31 cellular contexts compared by ENCODE assay signal in the genomic region with DNA sequence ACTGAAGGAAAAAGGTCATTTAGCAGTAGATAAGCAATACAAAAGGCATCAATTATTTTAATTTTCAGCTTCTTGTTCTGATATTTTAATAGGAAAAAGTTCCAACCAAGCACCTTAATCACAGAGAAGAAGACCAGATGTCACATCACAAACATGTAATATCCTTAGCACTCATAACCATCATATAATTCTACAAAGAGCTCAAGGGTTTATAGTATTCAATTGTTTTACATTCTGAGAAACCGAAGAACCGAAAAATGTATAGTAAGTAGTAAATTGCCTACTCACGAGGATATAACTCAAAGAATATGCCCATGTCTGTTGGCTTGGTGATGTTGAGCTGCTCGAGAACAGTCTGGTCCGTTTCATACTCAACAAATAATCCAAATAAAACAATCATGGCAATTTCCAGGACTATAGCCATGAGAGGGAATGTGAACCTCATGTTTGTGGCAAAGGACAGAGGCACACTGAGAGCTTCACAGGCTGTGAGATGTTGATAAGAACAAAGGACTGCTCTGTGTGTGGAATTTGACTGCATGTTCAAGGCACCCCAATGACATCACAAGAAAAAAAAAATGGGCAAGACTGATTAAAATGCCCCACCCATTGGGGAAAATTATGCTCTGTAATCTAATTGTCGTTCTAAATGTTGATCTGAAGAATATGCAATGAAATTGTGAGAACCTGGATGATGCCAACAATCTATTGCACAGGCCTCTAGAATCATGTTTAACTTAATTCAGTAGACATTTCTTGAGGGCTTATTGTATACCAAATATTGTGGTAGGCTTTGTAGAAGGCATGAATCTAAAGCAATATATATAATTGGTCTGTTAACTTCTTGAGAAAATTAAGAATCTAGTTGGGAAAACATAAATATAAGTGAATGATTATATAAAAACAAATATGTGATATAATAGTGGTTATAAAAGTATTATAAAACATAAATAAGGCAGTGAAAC. TPM values are rescaled to one million over a fixed set of nuclear protein-coding genes. Genes with fewer than 3 reads are reported as not detected.
"Had no signal": no experiment of that assay in that cellular context is flagged by ENCODE, and none has a peak within 500 bp of the region (broad histone marks: within the 10 kb centered on the region; RNA-seq: fewer than 3 reads in every experiment).

A gene (minus strand): TSS at position 472 of the 965 bp plus-strand sequence. CDS start 27 bp downstream, at position 445.

- H3K4me3 ChIP-seq: adrenal gland, breast epithelium, MG63 had no signal

- ATAC-seq: activated T-cell treated with anti-CD3 and anti-CD28 coated beads, Interleukin-2, amount 50 U/mL, for 4 hours; activated T-helper 17 cell treated with anti-CD3 and anti-CD28 coated beads, Interleukin-2, amount 50 U/mL, for 72 hours; T-cell had no signal

- H3K27ac ChIP-seq: adrenal gland, breast epithelium had no signal

- H3K27me3 ChIP-seq: adrenal gland, breast epithelium, MG63 had no signal

- H3K4me1 ChIP-seq: adrenal gland, breast epithelium had no signal

- H3K36me3 ChIP-seq: adrenal gland, breast epithelium, MG63 had no signal

- DNase-seq: activated B cell treated with CpG ODN at 0.5 μM for 24 hours; activated CD4-positive, alpha-beta T cell treated with anti-CD3 and anti-CD28 coated beads for 1 hour; activated CD4-positive, alpha-beta T cell treated with anti-CD3 and anti-CD28 coated beads, Interleukin-2, amount 10 ng/mL, durations not matched to agents 24 days and 14 days; activated CD4-positive, alpha-beta T cell treated with anti-CD3 and anti-CD28 coated beads, Interleukin-2, amount 50 U/mL, for 48 hours; activated CD8-positive, alpha-beta memory T cell treated with anti-CD3 and anti-CD28 coated beads for 24 hours; activated gamma-delta T cell treated with Interleukin-2 at 50 U/mL for 16 hours; activated naive CD4-positive, alpha-beta T cell treated with anti-CD3 and anti-CD28 coated beads, Interleukin-2, amount 10 ng/mL, durations not matched to agents 7 days and 5 days; activated naive CD8-positive, alpha-beta T cell treated with anti-CD3 and anti-CD28 coated beads, Interleukin-2, amount 10 ng/mL, durations not matched to agents 7 days and 5 days; activated T-cell treated with anti-CD3 and anti-CD28 coated beads, Interleukin-2, amount 50 U/mL, for 4 hours; adrenal gland; aorta; caudate nucleus; MG63; MV-4-11; NCI-H1092 treated with DMSO at 0.1 percent for 48 hours; NCI-H1417 treated with DMSO at 0.1 percent for 48 hours; NCI-H1694; NCI-H2029; NCI-H2107; NCI-H2171 treated with DMSO at 0.1 percent for 48 hours; NCI-H345; NCI-H510A; NCI-H69; NK-92 treated with Interleukin-12 subunit alpha and Interleukin-12 subunit beta, amount 100 ng/mL, for 24 hours; SIG-M5; T-cell; T-helper 2 cell; T1000 had no signal

- H3K9me3 ChIP-seq: adrenal gland, breast epithelium, MG63 had no signal

RNA-seq across cellular contexts. Expression of the gene that starts here (rescaled TPM):
- total RNA-seq: activated B cell treated with CpG ODN at 0.5 μM for 24 hours; activated CD4-positive, alpha-beta T cell treated with anti-CD3 and anti-CD28 coated beads, Interleukin-2, amount 10 ng/mL, durations not matched to agents 24 days and 14 days; activated naive CD8-positive, alpha-beta T cell treated with anti-CD3 and anti-CD28 coated beads, Interleukin-2, amount 10 ng/mL, durations not matched to agents 7 days and 5 days; activated T-helper 17 cell treated with anti-CD3 and anti-CD28 coated beads, Interleukin-2, amount 50 U/mL, for 72 hours; aorta; breast epithelium; RPMI7951 had no signal
- polyA plus RNA-seq: aorta had no signal
